Comparison of ENCODE assay signal across 26 cellular contexts in the genomic region with DNA sequence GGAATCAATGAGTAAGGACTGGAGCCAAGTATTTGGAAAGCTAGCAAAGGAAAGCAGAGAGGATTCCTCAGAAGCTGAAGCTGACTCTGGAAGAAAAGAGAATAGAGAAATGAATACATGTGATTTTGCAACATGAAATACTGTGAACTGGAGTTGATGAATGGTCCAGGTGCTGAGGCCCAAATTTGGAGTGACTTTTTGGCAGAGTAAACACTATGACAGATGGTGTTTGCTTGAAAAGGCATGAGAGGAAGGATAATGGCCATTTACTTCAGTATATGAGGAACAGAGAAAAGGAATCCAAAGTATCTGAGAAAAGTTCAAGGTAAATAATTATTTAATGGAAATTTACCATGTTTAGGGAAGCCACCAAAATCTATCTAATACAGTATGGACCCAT.
"Had no signal": no experiment of that assay in that cellular context is flagged by ENCODE, and none has a peak within 500 bp of the region (broad histone marks: within the 10 kb centered on the region; RNA-seq: fewer than 3 reads in every experiment).

No MANE protein-coding gene starts in this region.

- H3K4me3 ChIP-seq: gastroesophageal sphincter, heart left ventricle, hepatocyte, lung, right lobe of liver, suprapubic skin, transverse colon, upper lobe of right lung, uterus had no signal

- H3K9me3 ChIP-seq: gastroesophageal sphincter, heart left ventricle, neutrophil, right lobe of liver, suprapubic skin, transverse colon, upper lobe of right lung, uterus had no signal

- H3K27ac ChIP-seq: epithelial cell of prostate, gastroesophageal sphincter, heart left ventricle, hepatocyte, neutrophil, parathyroid adenoma, right lobe of liver, suprapubic skin, transverse colon, upper lobe of right lung, uterus had no signal

- H3K4me1 ChIP-seq: gastroesophageal sphincter, heart left ventricle, parathyroid adenoma, right lobe of liver, suprapubic skin, transverse colon, upper lobe of right lung, uterus had no signal

- H3K27me3 ChIP-seq: gastroesophageal sphincter, heart left ventricle, hepatocyte, neutrophil, right lobe of liver, suprapubic skin, transverse colon, upper lobe of right lung, uterus had no signal

- H2AFZ ChIP-seq: hepatocyte, parathyroid adenoma had no signal

- H3K79me2 ChIP-seq: hepatocyte, parathyroid adenoma had no signal

- ATAC-seq: esophagus mucosa; gastroesophageal sphincter; heart left ventricle; left lobe of liver; natural killer cell; right lobe of liver; stimulated activated naive CD8-positive, alpha-beta T cell treated with anti-CD3 and anti-CD28 coated beads, Interleukin-15, amount 100 ng/mL, for 72 hours; upper lobe of right lung had no signal

- DNase-seq: effector CD8-positive, alpha-beta T cell; endodermal cell; foreskin fibroblast; heart left ventricle; kidney; natural killer cell; right lobe of liver; small intestine; stimulated activated CD4-positive, alpha-beta T cell treated with anti-CD3 and anti-CD28 coated beads, Interleukin-12 subunit alpha, Interleukin-12 subunit beta, amount 100 ng/mL, for 4 hours; stimulated activated CD4-positive, alpha-beta T cell treated with anti-CD3 and anti-CD28 coated beads, Interleukin-1b, Interleukin-23, amount 100 ng/mL, for 48 hours; stimulated activated CD4-positive, alpha-beta T cell treated with anti-CD3 and anti-CD28 coated beads, Interleukin-4, amount 100 ng/mL, for 1 hour; stimulated activated CD8-positive, alpha-beta memory T cell treated with anti-CD3 and anti-CD28 coated beads, Interleukin-4, amount 100 ng/mL, for 48 hours; stimulated activated naive CD4-positive, alpha-beta T cell; stimulated activated naive CD8-positive, alpha-beta T cell treated with anti-CD3 and anti-CD28 coated beads, Interleukin-15, amount 100 ng/mL, for 72 hours; transverse colon; upper lobe of right lung; uterus had no signal

- H3K9ac ChIP-seq: parathyroid adenoma had no signal

- H3K4me2 ChIP-seq: hepatocyte had no signal

- H3K36me3 ChIP-seq: gastroesophageal sphincter, heart left ventricle, neutrophil, right lobe of liver, suprapubic skin, transverse colon, upper lobe of right lung, uterus had no signal
